ENCODE assay signal across 10 cellular contexts in the genomic region with DNA sequence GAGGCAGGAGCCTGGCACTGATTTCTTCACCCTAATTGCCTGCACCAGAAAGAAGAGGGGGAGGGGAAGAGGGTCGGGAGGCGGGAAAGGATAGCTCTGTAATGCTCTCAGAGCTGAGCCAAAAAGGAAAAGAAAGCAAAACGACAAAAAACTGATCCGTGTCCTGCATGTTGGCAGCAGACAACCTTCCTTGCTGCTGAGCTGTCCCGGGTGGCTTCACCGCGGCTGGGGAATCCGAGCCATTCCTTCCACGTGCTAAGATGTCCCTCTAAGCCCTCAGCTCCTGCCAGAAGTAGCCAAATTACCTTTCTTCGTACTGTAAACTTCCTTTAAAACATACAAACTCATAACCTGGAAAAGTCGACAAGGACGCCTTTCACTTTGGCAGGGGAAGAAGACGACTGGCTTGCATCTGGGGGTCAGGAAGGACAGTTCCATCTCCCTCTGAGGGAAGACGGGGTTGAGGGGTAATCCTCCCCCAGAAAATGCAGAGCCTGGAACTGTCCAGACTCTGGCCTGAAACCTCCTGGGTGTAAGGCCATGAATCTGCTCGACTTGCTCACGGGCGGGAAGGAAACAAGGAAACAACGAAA. TPM values are rescaled to one million over a fixed set of nuclear protein-coding genes. Genes with fewer than 3 reads are reported as not detected.
DNase-seq lines count a peak whose midpoint lies in the region; ATAC-seq and TF ChIP-seq lines count a peak whose summit lies in the region.
"Had no signal": no experiment of that assay in that cellular context is flagged by ENCODE, and none has a peak within 500 bp of the region (broad histone marks: within the 10 kb centered on the region; RNA-seq: fewer than 3 reads in every experiment).

No MANE protein-coding gene starts in this region.

- H2AK9ac ChIP-seq in IMR-90 (replicated peaks; ENCODE audit: low read depth, low read length, poor library complexity): no peak overlapping the region

- BruUV-seq in IMR-90 (replicated peaks; lab: Mats Ljungman, UMichigan): no TSS peak

- H2AFZ ChIP-seq in IMR-90 (replicated peaks; ENCODE audit: low read length, poor library complexity) (peak overlapping the region; percentile 8), neural progenitor cell (replicated peaks) (no peak overlapping the region)

- H3K79me2 ChIP-seq in neural progenitor cell (ENCODE audit: low read depth): peaks cover 45% of the 10 kb centered on the region

- H3K4me1 Mint-ChIP-seq in CD14-positive monocyte (peaks cover 64% of the 10 kb centered on the region), neural progenitor cell (peaks cover 47% of the 10 kb centered on the region)
- H3K4me1 Mint-ChIP-seq in effector memory CD8-positive, alpha-beta T cell (ENCODE audit: low read depth in 2 of 2): peaks cover 36 to 37% of the 10 kb centered on the region in 2 donors

- peaks cover 77% of the 10 kb centered on the region for H3F3A ChIP-seq in neural progenitor cell (ENCODE audit: low read depth)

- peak overlapping the region; percentile 63 to 97 for H3K4me3 Mint-ChIP-seq in CD14-positive monocyte
- H3K4me3 Mint-ChIP-seq in effector memory CD8-positive, alpha-beta T cell: peak overlapping the region; percentile 25 to 56
- H3K4me3 Mint-ChIP-seq in neural progenitor cell: peak overlapping the region; percentile 98

- H4K8ac ChIP-seq in IMR-90 (ENCODE audit: low read depth in 2 of 2, low read length in 2 of 2): no peak overlapping the region

- H3K79me1 ChIP-seq in IMR-90 (ENCODE audit: low read depth in 1 of 2, low read length in 2 of 2): no peaks in the 10 kb centered on the region

- TF ChIP-seq CTCF in CD14-positive monocyte (IDR thresholded peaks at IDR 0.05) (no peak), IMR-90 (conservative IDR thresholded peaks at IDR 0.05; ENCODE audit: low read depth, low read length) (no peak), neural progenitor cell (IDR thresholded peaks at IDR 0.05) (no peak)

- no peak for TF ChIP-seq RAD21 in IMR-90 (IDR thresholded peaks at IDR 0.05; ENCODE audit: low read length)

- H3K4ac ChIP-seq in IMR-90 (ENCODE audit: low read depth, low read length): no peak overlapping the region

- H2BK15ac ChIP-seq in IMR-90 (ENCODE audit: low read depth, low read length): no peak overlapping the region

- no peak overlapping the region for H2BK20ac ChIP-seq in IMR-90 (ENCODE audit: low read depth, low read length)

- H3K23ac ChIP-seq in IMR-90 (ENCODE audit: low read depth, low read length): no peak overlapping the region

- intact Hi-C loops in CD14-positive monocyte (cut with micrococcal nuclease) (no loop called here), IMR-90 (cut with micrococcal nuclease) (no loop called here)

- H3K4me3 ChIP-seq in IMR-90 (ENCODE audit: insufficient read depth, low read depth, low read length) (no peak overlapping the region), neural progenitor cell (peak overlapping the region; percentile 7)
- H3K4me3 ChIP-seq: right lobe of liver had no signal

- in situ Hi-C loops in IMR-90 (cut with MboI; ENCODE audit: low sequenced_read_pairs): no loop called here

- no peak for DNase-seq in CD14-positive monocyte (ENCODE audit: low spot score)
- peak; percentile 12 for DNase-seq in IMR-90
- no peak for DNase-seq in effector memory CD8-positive, alpha-beta T cell
- peak; percentile 75 for DNase-seq in neural progenitor cell (ENCODE audit: low spot score)
- DNase-seq in NCI-H2081 (lab: John Stamatoyannopoulos, UW): no peak
- DNase-seq in NCI-H524 treated with DMSO at 0.1 percent for 48 hours (lab: John Stamatoyannopoulos, UW): no peak
- no peak for DNase-seq in GDM1 (lab: John Stamatoyannopoulos, UW)
- DNase-seq: right lobe of liver had no signal

- H3K27me3 ChIP-seq in IMR-90 (ENCODE audit: control insufficient read depth, insufficient read depth, low read length): peaks cover 79% of the 10 kb centered on the region
- H3K27me3 ChIP-seq in neural progenitor cell: peaks cover 90% of the 10 kb centered on the region

- H2BK5ac ChIP-seq in IMR-90 (ENCODE audit: low read depth, low read length, poor library complexity, severe bottlenecking): no peak overlapping the region

- no peak overlapping the region for H3K56ac ChIP-seq in IMR-90 (ENCODE audit: extremely low read depth, insufficient read depth, low read length)

- peaks cover 10% of the 10 kb centered on the region; the same call in 1 of the 2 replicates for H4K20me1 ChIP-seq in IMR-90 (ENCODE audit: insufficient read depth, low read length)
- peaks cover 55% of the 10 kb centered on the region for H4K20me1 ChIP-seq in neural progenitor cell (ENCODE audit: low read depth)

- POLR2A ChIA-PET in IMR-90 (lab: Charles Lee; ENCODE audit: unreplicated experiment): no interaction called here

- H3K4me2 ChIP-seq in IMR-90 (ENCODE audit: low read depth, low read length) (no peak overlapping the region), neural progenitor cell (peak overlapping the region; percentile 94)

- H4K5ac ChIP-seq in IMR-90 (ENCODE audit: low read depth, low read length): no peak overlapping the region

- no peak overlapping the region for H2AK5ac ChIP-seq in IMR-90 (ENCODE audit: low read depth, low read length)

- no CpG with 5 or more reads among the region's 18 CpGs for WGBS in IMR-90 (ENCODE audit: extremely low coverage in 2 of 2, insufficient read length in 1 of 2), 2 experiments

- H3K9me3 Mint-ChIP-seq in CD14-positive monocyte: peaks cover 0 to 44% (median 40%) of the 10 kb centered on the region in 7 donors
- H3K9me3 Mint-ChIP-seq in effector memory CD8-positive, alpha-beta T cell: no peaks in the 10 kb centered on the region
- peaks cover 33% of the 10 kb centered on the region for H3K9me3 Mint-ChIP-seq in neural progenitor cell

- no peak overlapping the region for H2BK120ac ChIP-seq in IMR-90 (ENCODE audit: low read depth, low read length)

- peaks cover 18 to 35% of the 10 kb centered on the region in 2 donors for H3K36me3 Mint-ChIP-seq in CD14-positive monocyte
- peaks cover 12% of the 10 kb centered on the region for H3K36me3 Mint-ChIP-seq in effector memory CD8-positive, alpha-beta T cell (ENCODE audit: insufficient read depth)
- peaks cover 53% of the 10 kb centered on the region for H3K36me3 Mint-ChIP-seq in neural progenitor cell

- dilution Hi-C loops in IMR-90 (cut with HindIII; ENCODE audit: low sequenced_read_pairs, unreplicated experiment): no loop called here

- H3K4me1 ChIP-seq in IMR-90 (ENCODE audit: control insufficient read depth, insufficient read depth, low read length): peaks cover 2% of the 10 kb centered on the region; the same call in 1 of the 2 replicates
- peaks cover 69% of the 10 kb centered on the region for H3K4me1 ChIP-seq in neural progenitor cell

- no peak for TF ChIP-seq POLR2A in IMR-90 (IDR thresholded peaks at IDR 0.05; ENCODE audit: low read depth, low read length)

- ATAC-seq in IMR-90 (ENCODE audit: low read depth) (no peak), HG02884 (IDR thresholded peaks at IDR 0.05; ENCODE audit: unreplicated experiment) (no peak)
- ATAC-seq in effector memory CD8-positive, alpha-beta T cell (replicated peaks): no peak
- ATAC-seq: HCT116 had no signal

- H3K27me3 Mint-ChIP-seq in CD14-positive monocyte (ENCODE audit: low read depth in 3 of 3) (peaks cover 91 to 95% (median 95%) of the 10 kb centered on the region in 3 donors), neural progenitor cell (ENCODE audit: insufficient read depth, low read depth) (peaks cover 55% of the 10 kb centered on the region)
- H3K27me3 Mint-ChIP-seq in effector memory CD8-positive, alpha-beta T cell: peaks cover 82 to 89% of the 10 kb centered on the region in 2 donors

- CTCF ChIA-PET in IMR-90 (lab: Yijun Ruan, JAX): no interaction called here

- H3K36me3 ChIP-seq in IMR-90 (ENCODE audit: control insufficient read depth, insufficient read depth, low read length) (no peaks in the 10 kb centered on the region), neural progenitor cell (no peaks in the 10 kb centered on the region)
- H3K36me3 ChIP-seq: right lobe of liver had no signal

- H4K91ac ChIP-seq in IMR-90 (ENCODE audit: insufficient read depth, low read depth, low read length): no peak overlapping the region

- H3K27ac Mint-ChIP-seq in CD14-positive monocyte (peak overlapping the region in 1 of 7 donors; percentile 18), neural progenitor cell (peak overlapping the region; percentile 93)
- no peak overlapping the region for H3K27ac Mint-ChIP-seq in effector memory CD8-positive, alpha-beta T cell

- H3K14ac ChIP-seq in IMR-90 (replicated peaks; ENCODE audit: low read depth, low read length): no peak overlapping the region

- H3K27ac ChIP-seq in IMR-90 (ENCODE audit: insufficient read depth, low read length) (no peak overlapping the region), neural progenitor cell (peak overlapping the region; percentile 85)
- H3K27ac ChIP-seq: right lobe of liver had no signal

- H3K18ac ChIP-seq in IMR-90 (ENCODE audit: low read depth, low read length): no peak overlapping the region

- H3K9ac ChIP-seq in IMR-90 (ENCODE audit: low read depth, low read length) (no peak overlapping the region), neural progenitor cell (no peak overlapping the region)

- H3K9me3 ChIP-seq in IMR-90 (ENCODE audit: control insufficient read depth, insufficient read depth, low read length) (peaks cover 20% of the 10 kb centered on the region; the same call in 1 of the 2 replicates), neural progenitor cell (ENCODE audit: low read depth) (no peaks in the 10 kb centered on the region)
- H3K9me3 ChIP-seq: right lobe of liver had no signal

- peaks cover 3% of the 10 kb centered on the region; the same call in 1 of the 2 replicates for H3K9me1 ChIP-seq in IMR-90 (ENCODE audit: insufficient read depth, low read length)

TF ChIP-seq in IMR-90, 13 proteins besides CTCF, POLR2A, EP300 and RAD21:
- no peak for TF ChIP-seq MAFK (IDR thresholded peaks at IDR 0.05; ENCODE audit: low read depth, low read length)
- no peak for TF ChIP-seq NFE2L2 (IDR thresholded peaks at IDR 0.05; ENCODE audit: low read depth, low read length)
- no peak for TF ChIP-seq FOS (IDR thresholded peaks at IDR 0.05; ENCODE audit: low read depth, low read length)
- TF ChIP-seq SMC3 (IDR thresholded peaks at IDR 0.05; ENCODE audit: low read depth, low read length): no peak

RNA-seq across cellular contexts. Expression of a gene that starts 7.6 kb away (rescaled TPM):
- polyA plus RNA-seq in CD14-positive monocyte: not detected
- not detected in 2 replicates for total RNA-seq in IMR-90 (2012; rRNA removed)
- 0.03 TPM in 1 of 2 replicates, not detected in the other for polyA plus RNA-seq in IMR-90 (2012; rRNA removed)
- 0.02 TPM in 1 of 2 replicates, not detected in the other for polyA plus RNA-seq in IMR-90 (2012; cell fraction: cytosol; rRNA removed)
- 0.18 and 0.48 TPM in 2 replicates for polyA plus RNA-seq in IMR-90 (2012; cell fraction: nucleus; rRNA removed; ENCODE audit: low replicate concordance)
- 7.9 and 23.3 TPM in 2 replicates for total RNA-seq in neural progenitor cell (ENCODE audit: low replicate concordance)
- total RNA-seq: right lobe of liver had no signal

Comparison
In these comparisons a context has a peak if more than half of its experiments do, and no peak if none do; other contexts are left out.
1. DNase-seq: peak in IMR-90 (single experiment) and neural progenitor cell (single experiment); none in CD14-positive monocyte (single experiment), effector memory CD8-positive, alpha-beta T cell (0 of 3), NCI-H2081 (0 of 2), NCI-H524 treated with DMSO at 0.1 percent for 48 hours (single experiment) and GDM1 (single experiment).
2. H3K4me3 Mint-ChIP-seq: peak in every context shown above with its lines; median percentile 98 in neural progenitor cell; 80 in CD14-positive monocyte; 40 in effector memory CD8-positive, alpha-beta T cell.